In genomic region chr1:236458991-236459390, GRCh38 we compare ENCODE assay signal across 5 cellular contexts.
"Had no signal": no experiment of that assay in that cellular context is flagged by ENCODE, and none has a peak within 500 bp of the region (broad histone marks: within the 10 kb centered on the region; RNA-seq: fewer than 3 reads in every experiment).

No MANE protein-coding gene starts in this region.

- ATAC-seq: GM23338, K562 had no signal

- H3K27ac Mint-ChIP-seq: GM23338, H9 had no signal

- H3K9me3 Mint-ChIP-seq: GM23338, H9 had no signal

- DNase-seq: H9, HCEC 1CT, IMR-90 had no signal

- H3K4me3 Mint-ChIP-seq: GM23338, H9 had no signal
